Comparison of ENCODE assay signal across 9 cellular contexts in the genomic region with DNA sequence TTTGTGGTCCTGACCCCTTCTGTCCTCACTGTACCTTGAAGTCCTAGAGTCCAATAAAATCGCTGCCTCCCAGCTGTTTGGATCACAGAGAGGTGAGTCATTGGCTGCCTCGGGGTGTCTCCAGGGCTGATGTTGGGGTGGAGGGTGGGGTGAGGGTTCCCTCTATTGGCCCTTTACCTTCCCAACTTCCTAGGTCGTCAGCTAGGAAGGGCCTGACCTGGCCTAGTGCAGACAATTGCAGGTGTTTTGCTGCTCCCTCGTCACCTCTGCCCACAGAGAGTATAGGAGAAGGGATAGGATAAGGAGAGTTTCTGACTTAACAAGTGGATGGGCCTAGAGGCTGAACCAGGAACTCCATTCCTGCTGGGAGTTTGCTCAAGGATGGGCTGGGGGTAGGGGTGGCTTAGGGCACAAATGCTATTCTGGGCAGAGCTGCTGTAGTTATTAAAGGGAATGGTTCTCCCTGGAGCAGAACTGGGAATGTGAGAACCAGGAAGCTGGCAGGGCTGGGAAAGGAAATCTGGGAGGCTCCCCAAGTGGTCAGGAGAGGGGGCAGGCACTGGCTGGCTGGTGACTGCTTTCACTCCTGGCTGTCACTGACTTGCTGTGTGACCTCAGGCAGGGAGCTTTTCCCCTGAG. TPM values are rescaled to one million over a fixed set of nuclear protein-coding genes. Genes with fewer than 3 reads are reported as not detected.
DNase-seq lines count a peak whose midpoint lies in the region; ATAC-seq and TF ChIP-seq lines count a peak whose summit lies in the region.
"Had no signal": no experiment of that assay in that cellular context is flagged by ENCODE, and none has a peak within 500 bp of the region (broad histone marks: within the 10 kb centered on the region; RNA-seq: fewer than 3 reads in every experiment).

No MANE protein-coding gene starts in this region.

- no peaks in the 10 kb centered on the region for H3K36me3 Mint-ChIP-seq in activated CD4-positive, alpha-beta memory T cell treated with anti-CD3 and anti-CD28 coated beads, Interleukin-2, amount 10 ng/mL, durations not matched to agents 7 days and 5 days (ENCODE audit: low read depth)
- H3K36me3 Mint-ChIP-seq in glutamatergic neuron (ENCODE audit: unreplicated experiment): peaks cover 5% of the 10 kb centered on the region

- H3K4me1 ChIP-seq in psoas muscle: peaks cover 27% of the 10 kb centered on the region

- H3K36me3 ChIP-seq in H7 (replicated peaks; ENCODE audit: control insufficient read depth, insufficient read depth, low read length) (no peaks in the 10 kb centered on the region), psoas muscle (ENCODE audit: insufficient read depth in 1 of 2, low read depth in 1 of 2) (no peaks in the 10 kb centered on the region)

- peak; percentile 48 for DNase-seq in H7
- no peak for DNase-seq in activated CD4-positive, alpha-beta memory T cell treated with anti-CD3 and anti-CD28 coated beads, Interleukin-2, amount 10 ng/mL, durations not matched to agents 7 days and 5 days
- DNase-seq in glutamatergic neuron: no peak
- DNase-seq in psoas muscle: no peak
- DNase-seq in GM10248 (ENCODE audit: extremely low spot score): no peak

- no peaks in the 10 kb centered on the region for H3K9me3 ChIP-seq in psoas muscle
- H3K9me3 ChIP-seq: SJSA1 had no signal

- TF ChIP-seq CTCF in C4-2B (conservative IDR thresholded peaks at IDR 0.05) (no peak; the same call in 1 of the 2 replicates), glutamatergic neuron (IDR thresholded peaks at IDR 0.05; ENCODE audit: partially characterized antibody, unreplicated experiment) (peak; percentile 40), psoas muscle (IDR thresholded peaks at IDR 0.05) (no peak), GM10248 (IDR thresholded peaks at IDR 0.05; ENCODE audit: control extremely low read depth, extremely low read depth, low read depth, missing control alignments) (no peak)

- intact Hi-C loops in psoas muscle (cut with DNase I): loop anchor here (2.0 to 10.0 kb wide), 5 partner anchors 125 to 391 kb away; partner anchors contain the start of gene MAP1LC3A (in 1 of the 2)

- H3K27me3 ChIP-seq in H7 (ENCODE audit: control insufficient read depth, insufficient read depth, low read length) (peaks cover 19% of the 10 kb centered on the region), psoas muscle (ENCODE audit: insufficient read depth in 3 of 3, low read length in 2 of 3) (no peaks in the 10 kb centered on the region)
- H3K27me3 ChIP-seq: SJSA1 had no signal

- peak overlapping the region; percentile 97 for H3K27ac ChIP-seq in C4-2B
- peak overlapping the region; percentile 100 for H3K27ac ChIP-seq in psoas muscle

- CTCF ChIA-PET in activated CD4-positive, alpha-beta memory T cell treated with anti-CD3 and anti-CD28 coated beads, Interleukin-2, amount 10 ng/mL, durations not matched to agents 7 days and 5 days (lab: Charles Lee): interaction anchor here (1.0 to 5.2 kb wide), 3 partner anchors 167 to 393 kb away, joined by 3 to 43 read pairs (median 4); no protein-coding TSS in a partner anchor
- CTCF ChIA-PET in GM10248 (lab: Yijun Ruan, JAX): interaction anchor here (0.9 to 6.8 kb wide), 8 partner anchors 9 to 515 kb away, joined by 3 to 56 read pairs (median 8); no protein-coding TSS in a partner anchor

- POLR2A ChIA-PET in activated CD4-positive, alpha-beta memory T cell treated with anti-CD3 and anti-CD28 coated beads, Interleukin-2, amount 10 ng/mL, durations not matched to agents 7 days and 5 days (lab: Charles Lee): interaction anchor here (1.2 to 3.0 kb wide), 2 partner anchors 24 to 189 kb away, joined by 3 to 15 read pairs; partner anchors contain the start of gene DYNLRB1
- POLR2A ChIA-PET in GM10248 (lab: Yijun Ruan, JAX): no interaction called here

- 10 to 13% (median 12%) methylated on average over 4 of the region's 4 CpGs for WGBS in psoas muscle, 3 donors

- H3K27me3 Mint-ChIP-seq in activated CD4-positive, alpha-beta memory T cell treated with anti-CD3 and anti-CD28 coated beads, Interleukin-2, amount 10 ng/mL, durations not matched to agents 7 days and 5 days: peaks cover 13% of the 10 kb centered on the region
- peaks cover 24% of the 10 kb centered on the region for H3K27me3 Mint-ChIP-seq in glutamatergic neuron (ENCODE audit: unreplicated experiment)

- H3K4me3 Mint-ChIP-seq in activated CD4-positive, alpha-beta memory T cell treated with anti-CD3 and anti-CD28 coated beads, Interleukin-2, amount 10 ng/mL, durations not matched to agents 7 days and 5 days: peak overlapping the region; percentile 86
- peak overlapping the region; percentile 98 for H3K4me3 Mint-ChIP-seq in glutamatergic neuron (ENCODE audit: unreplicated experiment)

- no peak for ATAC-seq in psoas muscle
- ATAC-seq in HG02623 (IDR thresholded peaks at IDR 0.05; ENCODE audit: unreplicated experiment): no peak
- no peak for ATAC-seq in GM18868 (IDR thresholded peaks at IDR 0.05; ENCODE audit: unreplicated experiment)

- peak overlapping the region; percentile 86 for H3K27ac Mint-ChIP-seq in activated CD4-positive, alpha-beta memory T cell treated with anti-CD3 and anti-CD28 coated beads, Interleukin-2, amount 10 ng/mL, durations not matched to agents 7 days and 5 days
- peak overlapping the region; percentile 98 for H3K27ac Mint-ChIP-seq in glutamatergic neuron (ENCODE audit: unreplicated experiment)

- H3K4me1 Mint-ChIP-seq in activated CD4-positive, alpha-beta memory T cell treated with anti-CD3 and anti-CD28 coated beads, Interleukin-2, amount 10 ng/mL, durations not matched to agents 7 days and 5 days: peaks cover 44% of the 10 kb centered on the region
- peaks cover 34% of the 10 kb centered on the region for H3K4me1 Mint-ChIP-seq in glutamatergic neuron (ENCODE audit: low read depth, unreplicated experiment)

- H3K4me3 ChIP-seq in H7 (ENCODE audit: insufficient read depth, low read depth, low read length) (no peak overlapping the region), psoas muscle (peak overlapping the region; percentile 81)

- no peaks in the 10 kb centered on the region for H3K9me3 Mint-ChIP-seq in activated CD4-positive, alpha-beta memory T cell treated with anti-CD3 and anti-CD28 coated beads, Interleukin-2, amount 10 ng/mL, durations not matched to agents 7 days and 5 days
- H3K9me3 Mint-ChIP-seq in glutamatergic neuron (ENCODE audit: unreplicated experiment): peaks cover 33% of the 10 kb centered on the region

RNA-seq across cellular contexts. Expression of gene TP53INP2, which starts 1.4 kb away (rescaled TPM):
- 2.2 and 2.4 TPM in 2 replicates for total RNA-seq in H7 (2014; rRNA removed; shearing (Covaris generic))
- 1 to 10 TPM; 3.3 TPM for total RNA-seq in activated CD4-positive, alpha-beta memory T cell treated with anti-CD3 and anti-CD28 coated beads, Interleukin-2, amount 10 ng/mL, durations not matched to agents 7 days and 5 days
- total RNA-seq in glutamatergic neuron (ENCODE audit: unreplicated experiment): 178 TPM
- 10 to 100 TPM; 22.2 to 37.4 (median 27.8) TPM for total RNA-seq in psoas muscle
- polyA plus RNA-seq in psoas muscle: 10 to 100 TPM; 20.5 to 42.8 (median 23.8) TPM

RNA-seq across cellular contexts. Expression of gene PIGU, which starts 28.6 kb away (rescaled TPM):
- total RNA-seq in H7 (2014; rRNA removed; shearing (Covaris generic)): 28.6 and 32.9 TPM in 2 replicates
- total RNA-seq in activated CD4-positive, alpha-beta memory T cell treated with anti-CD3 and anti-CD28 coated beads, Interleukin-2, amount 10 ng/mL, durations not matched to agents 7 days and 5 days: 10 to 100 TPM; 18.3 to 18.6 TPM
- total RNA-seq in glutamatergic neuron (ENCODE audit: unreplicated experiment) (19.4 TPM), psoas muscle (10 to 100 TPM in 3 of 4 donors, 1 to 10 TPM in 1; 9.5 to 15.0 (median 10.6) TPM)
- 10 to 100 TPM; 16.4 to 34.2 (median 17.1) TPM for polyA plus RNA-seq in psoas muscle
